Comparison of ENCODE assay signal across 8 cellular contexts in genomic region chr17:20992987-20993862, GRCh38. TPM values are rescaled to one million over a fixed set of nuclear protein-coding genes. Genes with fewer than 3 reads are reported as not detected.
A peak's percentile ranks its signal among the peaks of the same experiment; 100 is the strongest.
DNase-seq lines count a peak whose midpoint lies in the region; ATAC-seq and FAIRE-seq lines count a peak whose summit lies in the region.

No MANE protein-coding gene starts in this region.

- H3K27ac ChIP-seq in Karpas-422 (ENCODE audit: low read length): no peak overlapping the region

- H2AFZ ChIP-seq in Karpas-422 (ENCODE audit: low read length): no peak overlapping the region

- no peak overlapping the region for H3K4me3 ChIP-seq in Karpas-422 (ENCODE audit: low read length)

- no peak overlapping the region for H3K4me2 ChIP-seq in Karpas-422 (ENCODE audit: low read depth, low read length, poor library complexity, severe bottlenecking)

- H3K9me2 ChIP-seq in Karpas-422 (replicated peaks; ENCODE audit: insufficient read depth, low read length): no peaks in the 10 kb centered on the region

- peak; percentile 93 for FAIRE-seq in G401.6 (lab: Jason Lieb, UNC)

- ATAC-seq in left cardiac atrium (peak; percentile 44 to 46), HG02870 (IDR thresholded peaks at IDR 0.05; ENCODE audit: unreplicated experiment) (no peak), GM21381 (IDR thresholded peaks at IDR 0.05; ENCODE audit: unreplicated experiment) (no peak)

- no peaks in the 10 kb centered on the region for H3K9me3 ChIP-seq in Karpas-422 (ENCODE audit: low read length)

- no peaks in the 10 kb centered on the region for H3K27me3 ChIP-seq in Karpas-422 (ENCODE audit: low read length)

- H4K20me1 ChIP-seq in Karpas-422 (ENCODE audit: insufficient read depth, low read depth, low read length): no peaks in the 10 kb centered on the region

- no peaks in the 10 kb centered on the region for H3K36me3 ChIP-seq in Karpas-422 (ENCODE audit: insufficient read depth, low read length)

- peaks cover 3% of the 10 kb centered on the region; the same call in 1 of the 2 replicates for H3K4me1 ChIP-seq in Karpas-422 (ENCODE audit: low read length)

- no peak overlapping the region for H3K9ac ChIP-seq in Karpas-422 (ENCODE audit: low read length)

- intact Hi-C loops in left cardiac atrium (cut with DNase I): loop anchor here in 1 of 2 donors (5.0 kb wide), 1 partner anchor 81 kb away; no protein-coding TSS in a partner anchor

- peak; percentile 93 for DNase-seq in Karpas-422
- DNase-seq in SW 1271 (lab: John Stamatoyannopoulos, UW): peak; percentile 49 to 68
- peak in 47 of 56 donors; percentile 26 to 92 (median 67) for DNase-seq in amygdala (lab: John Stamatoyannopoulos, UW)
- DNase-seq in left cardiac atrium: no peak
- peak; percentile 89 for DNase-seq in putamen (ENCODE audit: low spot score)

- no peaks in the 10 kb centered on the region for H3K79me2 ChIP-seq in Karpas-422 (ENCODE audit: low read length)

RNA-seq across cellular contexts. Expression of gene USP22, which starts 49.6 kb away (rescaled TPM):
- total RNA-seq in Karpas-422 (2014; rRNA removed; shearing (Covaris generic); ENCODE audit: low replicate concordance): 133 and 149 TPM in 2 replicates
- total RNA-seq in left cardiac atrium: 100 to 1,000 TPM; 145 to 152 TPM

Comparison
In these comparisons a context has a peak if more than half of its experiments do, and no peak if none do; other contexts are left out.
1. ATAC-seq: peak in left cardiac atrium (2 of 2); none in HG02870 (single experiment) and GM21381 (single experiment).